Comparison of ENCODE assay signal across 12 cellular contexts in the genomic region with DNA sequence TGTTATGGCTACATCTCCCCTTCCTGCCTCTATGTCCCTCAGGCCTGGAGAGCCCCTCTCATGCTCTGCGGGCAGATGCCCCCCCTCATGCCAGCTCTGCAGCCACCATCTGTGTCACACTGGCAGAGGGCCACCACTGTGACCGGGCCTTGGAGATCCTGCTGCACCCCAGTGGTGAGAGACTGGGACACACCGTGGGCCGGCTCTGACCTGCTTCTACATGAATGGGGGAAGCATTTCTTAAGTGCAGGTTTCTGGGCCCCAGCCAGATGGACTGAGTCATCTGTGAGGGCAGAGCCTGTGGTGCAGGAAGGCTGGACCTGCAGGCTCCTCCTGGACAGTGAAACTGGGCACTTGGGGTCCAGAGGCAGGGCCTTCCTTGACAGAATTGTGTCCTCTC. TPM values are rescaled to one million over a fixed set of nuclear protein-coding genes. Genes with fewer than 3 reads are reported as not detected.
DNase-seq lines count a peak whose midpoint lies in the region; TF ChIP-seq lines count a peak whose summit lies in the region.
"Had no signal": no experiment of that assay in that cellular context is flagged by ENCODE, and none has a peak within 500 bp of the region (broad histone marks: within the 10 kb centered on the region; RNA-seq: fewer than 3 reads in every experiment).

No MANE protein-coding gene starts in this region.

- H3K27me3 ChIP-seq in adrenal gland (peaks cover 11% of the 10 kb centered on the region), spleen (replicated peaks in 1 of 7) (peaks cover 4 to 74% (median 37%) of the 10 kb centered on the region in 7 donors)

- TF ChIP-seq CTCF in AG09309 (IDR thresholded peaks at IDR 0.05; ENCODE audit: control insufficient read depth, insufficient read depth, low read depth, low read length, missing control alignments) = no peak
- TF ChIP-seq CTCF in adrenal gland (IDR thresholded peaks at IDR 0.05) = peak; percentile 20 to 65 (median 53)
- TF ChIP-seq CTCF in spleen (IDR thresholded peaks at IDR 0.05 in 8 of 11, conservative IDR thresholded peaks at IDR 0.05 in 3 of 11) = no peak

- H3K36me3 ChIP-seq in adrenal gland (replicated peaks in 1 of 2) (peaks cover 0 to 7% of the 10 kb centered on the region in 2 donors), spleen (no peaks in the 10 kb centered on the region)
- H3K36me3 ChIP-seq: gastrocnemius medialis had no signal

- H3K4me1 ChIP-seq in adrenal gland (replicated peaks in 1 of 2) (peaks cover 22 to 56% of the 10 kb centered on the region in 2 donors), spleen (peaks cover 8 to 21% (median 19%) of the 10 kb centered on the region in 6 donors)

- DNase-seq in AG09309 (ENCODE audit: low read depth) (peak; percentile 45), HPDE6-E6E7 (ENCODE audit: extremely low spot score) (peak; percentile 95), adrenal gland (peak; percentile 92 to 98 (median 98)), inferior parietal cortex (ENCODE audit: extremely low spot score) (peak; percentile 43), activated gamma-delta T cell treated with Interleukin-2 at 50 U/mL for 16 hours (no peak), DMS153 (lab: John Stamatoyannopoulos, UW) (no peak), spleen (no peak), ecto neural progenitor cell (ENCODE audit: low spot score) (no peak)
- DNase-seq: activated CD4-positive, alpha-beta T cell treated with anti-CD3 and anti-CD28 coated beads, Interleukin-2, amount 10 ng/mL, durations not matched to agents 7 days and 5 days; stimulated activated CD4-positive, alpha-beta T cell treated with anti-CD3 and anti-CD28 coated beads, Interleukin-2, amount 100 ng/mL, for 48 hours had no signal

- TF ChIP-seq POLR2A in adrenal gland (IDR thresholded peaks at IDR 0.05) (peak; percentile 8 to 42), spleen (IDR thresholded peaks at IDR 0.05) (no peak)

- WGBS in adrenal gland, 4 donors = 14 to 30% (median 20%) methylated on average over 1 to 4 of the region's 4 CpGs
- 36 to 67% (median 40%) methylated on average over 3 to 4 of the region's 4 CpGs for WGBS in spleen, 5 donors

- H3K4me3 ChIP-seq in AG09309 (ENCODE audit: control insufficient read depth, low read depth, low read length) (no peak overlapping the region), adrenal gland (no peak overlapping the region), spleen (no peak overlapping the region)
- H3K4me3 ChIP-seq: gastrocnemius medialis had no signal

- H3K27ac ChIP-seq in adrenal gland = peak overlapping the region in 2 of 5 donors; percentile 64 to 78
- no peak overlapping the region for H3K27ac ChIP-seq in spleen
- H3K27ac ChIP-seq: gastrocnemius medialis, HL-60 had no signal

- intact Hi-C loops in adrenal gland (cut with DNase I) (no loop called here), spleen (cut with DNase I; ENCODE audit: low total_unique reads) (no loop called here)

- H3K9me3 ChIP-seq in adrenal gland (replicated peaks in 1 of 3) = no peaks in the 10 kb centered on the region
- H3K9me3 ChIP-seq in spleen = no peaks in the 10 kb centered on the region
- H3K9me3 ChIP-seq: gastrocnemius medialis had no signal

RNA-seq across cellular contexts. Expression of a gene that starts 4.8 kb away (rescaled TPM):
- total RNA-seq in adrenal gland (100 to 1,000 TPM in 3 of 8 donors, 10 to 100 TPM in 5; 12.2 to 140 (median 65.8) TPM), spleen (under 1 TPM in 2 of 7 donors, not detected in 5; 0.28 to 0.68 TPM)
- polyA plus RNA-seq in adrenal gland (1,000 to 10,000 TPM in 1 of 3 donors, 100 to 1,000 TPM in 1, 10 to 100 TPM in 1; 29.8 to 1,120 (median 268) TPM), spleen (under 1 TPM; 0.02 to 0.08 (median 0.03) TPM)
- total RNA-seq: activated CD4-positive, alpha-beta T cell treated with anti-CD3 and anti-CD28 coated beads, Interleukin-2, amount 10 ng/mL, durations not matched to agents 7 days and 5 days; gastrocnemius medialis had no signal

RNA-seq across cellular contexts. Expression of a gene that starts 14.5 kb away (rescaled TPM):
- total RNA-seq in adrenal gland (100 to 1,000 TPM in 1 of 8 donors, 10 to 100 TPM in 7; 38.3 to 107 (median 64.0) TPM), spleen (10 to 100 TPM; 21.1 to 59.0 (median 28.2) TPM)
- polyA plus RNA-seq in adrenal gland (10 to 100 TPM; 32.8 to 71.4 (median 42.3) TPM), spleen (10 to 100 TPM; 18.7 to 23.9 (median 22.8) TPM)

RNA-seq across cellular contexts. Expression of a gene that starts 15.2 kb away (rescaled TPM):
- 1 to 10 TPM; 2.7 to 8.3 (median 4.1) TPM for total RNA-seq in adrenal gland
- polyA plus RNA-seq in adrenal gland = 1 to 10 TPM; 1.8 to 6.6 (median 2.5) TPM
- total RNA-seq in spleen = 1 to 10 TPM; 1.2 to 5.4 (median 3.0) TPM
- polyA plus RNA-seq in spleen = 1 to 10 TPM; 1.6 to 3.7 (median 3.5) TPM

RNA-seq across cellular contexts. Expression of a gene that starts 27.1 kb away (rescaled TPM):
- total RNA-seq in adrenal gland (10 to 100 TPM in 2 of 8 donors, 1 to 10 TPM in 3, under 1 TPM in 1, not detected in 2; 0.47 to 39.3 (median 5.7) TPM), spleen (under 1 TPM in 1 of 7 donors, not detected in 6; 0.35 TPM)
- polyA plus RNA-seq in adrenal gland (10 to 100 TPM in 2 of 3 donors, 1 to 10 TPM in 1; 6.1 to 24.2 (median 12.4) TPM), spleen (under 1 TPM in 1 of 3 donors, not detected in 2; 0.08 TPM)
- total RNA-seq: activated CD4-positive, alpha-beta T cell treated with anti-CD3 and anti-CD28 coated beads, Interleukin-2, amount 10 ng/mL, durations not matched to agents 7 days and 5 days; gastrocnemius medialis had no signal

RNA-seq across cellular contexts. Expression of a gene that starts 41.6 kb away (rescaled TPM):
- total RNA-seq in adrenal gland = 1 to 10 TPM in 3 of 8 donors, under 1 TPM in 1, not detected in 4; 0.27 to 9.3 (median 5.8) TPM
- 10 to 100 TPM in 1 of 3 donors, 1 to 10 TPM in 2; 3.0 to 15.2 (median 8.2) TPM for polyA plus RNA-seq in adrenal gland
- not detected for total RNA-seq in spleen
- polyA plus RNA-seq in spleen = not detected
- total RNA-seq: activated CD4-positive, alpha-beta T cell treated with anti-CD3 and anti-CD28 coated beads, Interleukin-2, amount 10 ng/mL, durations not matched to agents 7 days and 5 days; gastrocnemius medialis had no signal

Comparison
In these comparisons a context has a peak if more than half of its experiments do, and no peak if none do; other contexts are left out.
1. DNase-seq: peak in AG09309 (single experiment), HPDE6-E6E7 (single experiment), adrenal gland (7 of 7) and inferior parietal cortex (single experiment); none in activated gamma-delta T cell treated with Interleukin-2 at 50 U/mL for 16 hours (single experiment), DMS153 (single experiment), spleen (single experiment) and ecto neural progenitor cell (single experiment).
2. CTCF ChIP-seq: peak in adrenal gland (6 of 6); none in AG09309 (single experiment) and spleen (0 of 11).
3. POLR2A ChIP-seq: peak in adrenal gland (2 of 2); none in spleen (0 of 3).
4. RNA of a gene that starts 4.8 kb away (total RNA-seq): 12.2 to 140 TPM in adrenal gland; 0.28 to 0.68 TPM in spleen; every median in the first group is over 4 times any median in the second.